ENCODE assay signal across 8 cellular contexts in the genomic region with DNA sequence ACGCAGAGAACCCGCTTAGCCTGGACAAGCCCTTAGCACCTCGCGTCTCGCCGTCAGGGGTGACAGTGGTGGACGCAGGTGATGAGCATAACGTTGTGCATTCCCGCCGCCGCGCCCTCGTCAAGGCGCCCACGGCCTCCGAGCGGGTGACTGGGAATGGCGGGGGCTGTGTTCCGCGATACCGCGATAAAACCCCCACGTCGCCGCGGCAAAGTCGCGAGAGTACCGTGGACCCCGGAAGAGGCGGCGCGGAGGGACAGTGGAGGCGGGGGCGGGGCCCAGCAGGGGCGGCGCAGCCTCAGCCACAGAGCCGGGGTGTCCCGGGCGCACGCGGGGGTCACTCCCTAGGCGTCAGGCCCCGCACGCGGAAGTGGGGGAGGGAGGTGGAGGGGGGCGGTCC. TPM values are rescaled to one million over a fixed set of nuclear protein-coding genes. Genes with fewer than 3 reads are reported as not detected.
A peak's percentile ranks its signal among the peaks of the same experiment; 100 is the strongest.
DNase-seq lines count a peak whose midpoint lies in the region; ATAC-seq, FAIRE-seq and TF ChIP-seq lines count a peak whose summit lies in the region.

No MANE protein-coding gene starts in this region.

- intact Hi-C loops in Right ventricle myocardium inferior (cut with DNase I): no loop called here

- no peak for FAIRE-seq in RCC 7860 (lab: Jason Lieb, UNC)

- DNase-seq in activated T-helper 9 cell treated with anti-CD3 and anti-CD28 coated beads, Interleukin-2, amount 50 U/mL, for 16 hours (ENCODE audit: low read depth): peak; percentile 41
- DNase-seq in Right ventricle myocardium inferior (ENCODE audit: missing footprints) (peak; percentile 81), HuH-7 (ENCODE audit: low spot score) (no peak), RCC 7860 (ENCODE audit: low spot score) (no peak)
- DNase-seq in stimulated activated CD4-positive, alpha-beta T cell treated with anti-CD3 and anti-CD28 coated beads, Interleukin-1b, Interleukin-23, amount 100 ng/mL, for 1 hour (ENCODE audit: low read depth in 2 of 2): peak; percentile 5

- peak; percentile 73 for ATAC-seq in Right ventricle myocardium inferior
- ATAC-seq in GM18868 (IDR thresholded peaks at IDR 0.05; ENCODE audit: unreplicated experiment): no peak
- ATAC-seq in GM21526 (IDR thresholded peaks at IDR 0.05; ENCODE audit: low FRiP score, unreplicated experiment): no peak

- TF ChIP-seq RAD21 in Ishikawa (IDR thresholded peaks at IDR 0.05; ENCODE audit: low read depth): no peak

- no peak for TF ChIP-seq EP300 in Ishikawa (IDR thresholded peaks at IDR 0.05; ENCODE audit: borderline replicate concordance)

TF ChIP-seq in Ishikawa, 13 proteins besides CTCF, POLR2A, EP300 and RAD21:
- TF ChIP-seq ZBTB7A (IDR thresholded peaks at IDR 0.05; ENCODE audit: low read depth) (0 out of 2 replicates have a peak, but pooled peaks have one; percentile 43), CREB1 (IDR thresholded peaks at IDR 0.05; ENCODE audit: low read depth) (no peak), TCF12 (IDR thresholded peaks at IDR 0.05; ENCODE audit: low read depth) (no peak), YY1 (IDR thresholded peaks at IDR 0.05; ENCODE audit: low read depth) (0 out of 2 replicates have a peak, but pooled peaks have one; percentile 25), EGR1 (IDR thresholded peaks at IDR 0.05) (peak; percentile 45; the same call in 1 of the 2 replicates), TEAD4 (IDR thresholded peaks at IDR 0.05) (no peak)
- TF ChIP-seq, protein P1, sequence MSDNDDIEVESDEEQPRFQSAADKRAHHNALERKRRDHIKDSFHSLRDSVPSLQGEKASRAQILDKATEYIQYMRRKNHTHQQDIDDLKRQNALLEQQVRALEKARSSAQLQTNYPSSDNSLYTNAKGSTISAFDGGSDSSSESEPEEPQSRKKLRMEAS (IDR thresholded peaks at IDR 0.05): peak; percentile 50; the same call in 1 of the 2 replicates
- TF ChIP-seq, protein P2, sequence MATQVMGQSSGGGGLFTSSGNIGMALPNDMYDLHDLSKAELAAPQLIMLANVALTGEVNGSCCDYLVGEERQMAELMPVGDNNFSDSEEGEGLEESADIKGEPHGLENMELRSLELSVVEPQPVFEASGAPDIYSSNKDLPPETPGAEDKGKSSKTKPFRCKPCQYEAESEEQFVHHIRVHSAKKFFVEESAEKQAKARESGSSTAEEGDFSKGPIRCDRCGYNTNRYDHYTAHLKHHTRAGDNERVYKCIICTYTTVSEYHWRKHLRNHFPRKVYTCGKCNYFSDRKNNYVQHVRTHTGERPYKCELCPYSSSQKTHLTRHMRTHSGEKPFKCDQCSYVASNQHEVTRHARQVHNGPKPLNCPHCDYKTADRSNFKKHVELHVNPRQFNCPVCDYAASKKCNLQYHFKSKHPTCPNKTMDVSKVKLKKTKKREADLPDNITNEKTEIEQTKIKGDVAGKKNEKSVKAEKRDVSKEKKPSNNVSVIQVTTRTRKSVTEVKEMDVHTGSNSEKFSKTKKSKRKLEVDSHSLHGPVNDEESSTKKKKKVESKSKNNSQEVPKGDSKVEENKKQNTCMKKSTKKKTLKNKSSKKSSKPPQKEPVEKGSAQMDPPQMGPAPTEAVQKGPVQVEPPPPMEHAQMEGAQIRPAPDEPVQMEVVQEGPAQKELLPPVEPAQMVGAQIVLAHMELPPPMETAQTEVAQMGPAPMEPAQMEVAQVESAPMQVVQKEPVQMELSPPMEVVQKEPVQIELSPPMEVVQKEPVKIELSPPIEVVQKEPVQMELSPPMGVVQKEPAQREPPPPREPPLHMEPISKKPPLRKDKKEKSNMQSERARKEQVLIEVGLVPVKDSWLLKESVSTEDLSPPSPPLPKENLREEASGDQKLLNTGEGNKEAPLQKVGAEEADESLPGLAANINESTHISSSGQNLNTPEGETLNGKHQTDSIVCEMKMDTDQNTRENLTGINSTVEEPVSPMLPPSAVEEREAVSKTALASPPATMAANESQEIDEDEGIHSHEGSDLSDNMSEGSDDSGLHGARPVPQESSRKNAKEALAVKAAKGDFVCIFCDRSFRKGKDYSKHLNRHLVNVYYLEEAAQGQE (IDR thresholded peaks at IDR 0.05; ENCODE audit: low read depth): no peak

RNA-seq across cellular contexts. Expression of a gene that starts 53.8 kb away (rescaled TPM):
- total RNA-seq in Right ventricle myocardium inferior: 6.5 TPM

RNA-seq across cellular contexts. Expression of a gene that starts 54.1 kb away (rescaled TPM):
- not detected for total RNA-seq in Right ventricle myocardium inferior

Comparison
In these comparisons a context has a peak if more than half of its experiments do, and no peak if none do; other contexts are left out.
1. DNase-seq: peak in activated T-helper 9 cell treated with anti-CD3 and anti-CD28 coated beads, Interleukin-2, amount 50 U/mL, for 16 hours (single experiment), Right ventricle myocardium inferior (single experiment) and stimulated activated CD4-positive, alpha-beta T cell treated with anti-CD3 and anti-CD28 coated beads, Interleukin-1b, Interleukin-23, amount 100 ng/mL, for 1 hour (2 of 2); none in HuH-7 (single experiment) and RCC 7860 (single experiment).